15 cellular contexts compared by ENCODE assay signal in the genomic region with DNA sequence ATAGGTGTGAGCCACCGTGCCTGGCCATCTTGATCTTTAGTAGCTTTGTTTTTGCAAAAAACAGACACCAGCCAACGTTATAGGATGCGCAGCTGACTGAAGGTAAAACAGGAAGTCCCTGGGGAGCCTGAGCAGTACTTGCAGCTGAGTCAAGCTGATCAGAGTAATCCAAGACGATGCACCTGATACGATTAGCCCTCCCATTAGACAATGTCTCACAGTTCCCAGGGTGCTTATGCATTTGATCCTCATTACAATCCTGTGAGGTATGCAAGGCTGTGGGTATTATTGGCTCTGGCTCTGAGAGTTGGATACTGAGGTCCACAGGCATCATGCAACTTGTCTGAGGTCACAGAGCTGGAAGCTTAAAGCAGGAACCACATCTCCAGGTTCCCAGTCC. TPM values are rescaled to one million over a fixed set of nuclear protein-coding genes. Genes with fewer than 3 reads are reported as not detected.
DNase-seq lines count a peak whose midpoint lies in the region; ATAC-seq and TF ChIP-seq lines count a peak whose summit lies in the region.
"Had no signal": no experiment of that assay in that cellular context is flagged by ENCODE, and none has a peak within 500 bp of the region (broad histone marks: within the 10 kb centered on the region; RNA-seq: fewer than 3 reads in every experiment).

No MANE protein-coding gene starts in this region.

- no peaks in the 10 kb centered on the region for H3K9me2 ChIP-seq in GM23338 (ENCODE audit: insufficient read depth)

- no peaks in the 10 kb centered on the region for H3K79me2 ChIP-seq in GM23338 (replicated peaks; ENCODE audit: insufficient read depth)

- no peak overlapping the region for H3K27ac Mint-ChIP-seq in GM23338
- H3K27ac Mint-ChIP-seq: activated naive CD4-positive, alpha-beta T cell treated with anti-CD3 and anti-CD28 coated beads, Interleukin-2, amount 50 U/mL, for 72 hours; CD4-positive, alpha-beta memory T cell; HFFc6; stimulated activated memory B cell treated with anti-CD40 and anti-IgM and Interleukin-4, amounts not matched to agents 10 μg/mL and 1 μg/mL and 100 μg/mL, for 72 hours had no signal

- intact Hi-C loops in posterior cingulate gyrus (cut with DNase I) = no loop called here

- peaks cover 22% of the 10 kb centered on the region for H3F3A ChIP-seq in GM23338 (replicated peaks; ENCODE audit: low read depth)

- H3K36me3 ChIP-seq in GM23338 (ENCODE audit: insufficient read depth) = peaks cover 10% of the 10 kb centered on the region; the same call in 1 of the 2 replicates

- H3K27ac ChIP-seq in GM23338 (ENCODE audit: low read depth) = peak overlapping the region; percentile 45; the same call in 1 of the 2 replicates
- H3K27ac ChIP-seq: SK-N-MC had no signal

- peaks cover 16% of the 10 kb centered on the region for H3K36me3 Mint-ChIP-seq in GM23338 (ENCODE audit: low read depth)
- H3K36me3 Mint-ChIP-seq: activated naive CD4-positive, alpha-beta T cell treated with anti-CD3 and anti-CD28 coated beads, Interleukin-2, amount 50 U/mL, for 72 hours; CD4-positive, alpha-beta memory T cell; stimulated activated memory B cell treated with anti-CD40 and anti-IgM and Interleukin-4, amounts not matched to agents 10 μg/mL and 1 μg/mL and 100 μg/mL, for 72 hours had no signal

- DNase-seq in COLO668 (lab: John Stamatoyannopoulos, UW; ENCODE audit: unreplicated experiment) = peak; percentile 22
- no peak for DNase-seq in GM23338 (ENCODE audit: low spot score)
- DNase-seq in NCI-H2196 treated with DMSO at 0.1 percent for 48 hours (lab: John Stamatoyannopoulos, UW; ENCODE audit: unreplicated experiment) = peak; percentile 81
- DNase-seq in astrocyte of the hippocampus (ENCODE audit: low read depth, low spot score) = peak; percentile 64
- no peak for DNase-seq in left lobe of liver (ENCODE audit: low spot score)
- no peak for DNase-seq in posterior cingulate gyrus
- DNase-seq in LoVo (ENCODE audit: low spot score) = no peak
- DNase-seq: activated CD4-positive, alpha-beta T cell treated with anti-CD3 and anti-CD28 coated beads, Interleukin-2, amount 50 U/mL, for 4 hours; CD4-positive, alpha-beta memory T cell; HFFc6; MG63 had no signal

- no peak overlapping the region for H3K4me2 ChIP-seq in GM23338

- H3K4me3 ChIP-seq in GM23338 = no peak overlapping the region
- H3K4me3 ChIP-seq: MG63, SK-N-MC had no signal

- H2AFZ ChIP-seq in GM23338 = no peak overlapping the region

- no peaks in the 10 kb centered on the region for H3K27me3 ChIP-seq in GM23338 (ENCODE audit: insufficient read depth)
- H3K27me3 ChIP-seq: MG63 had no signal

- peaks cover 7% of the 10 kb centered on the region for H3K4me1 ChIP-seq in GM23338 (ENCODE audit: insufficient read depth)

- TF ChIP-seq CTCF in GM23338 (conservative IDR thresholded peaks at IDR 0.05; ENCODE audit: low read depth in 2 of 2) = no peak

- peaks cover 8% of the 10 kb centered on the region; the same call in 2 of the 3 replicates for H3K4me1 Mint-ChIP-seq in GM23338

- peaks cover 10% of the 10 kb centered on the region; the same call in 1 of the 2 replicates for H4K20me1 ChIP-seq in GM23338 (replicated peaks; ENCODE audit: insufficient read depth)

- H3K4me3 Mint-ChIP-seq in GM23338 = no peak overlapping the region
- H3K4me3 Mint-ChIP-seq: HFFc6; stimulated activated memory B cell treated with anti-CD40 and anti-IgM and Interleukin-4, amounts not matched to agents 10 μg/mL and 1 μg/mL and 100 μg/mL, for 72 hours had no signal

- H3K27me3 Mint-ChIP-seq in GM23338 (ENCODE audit: insufficient read depth, low read depth, poor library complexity) = peaks cover 12% of the 10 kb centered on the region

- ATAC-seq in GM23338 (peak; percentile 17), left lobe of liver (no peak), HG03097 (IDR thresholded peaks at IDR 0.05; ENCODE audit: low FRiP score, unreplicated experiment) (no peak)
- ATAC-seq: activated naive CD4-positive, alpha-beta T cell treated with anti-CD3 and anti-CD28 coated beads, Interleukin-2, amount 50 U/mL, for 72 hours; stimulated activated memory B cell treated with anti-CD40 and anti-IgM and Interleukin-4, amounts not matched to agents 10 μg/mL and 1 μg/mL and 100 μg/mL, for 72 hours had no signal

- no peaks in the 10 kb centered on the region for H3K9me3 Mint-ChIP-seq in GM23338
- H3K9me3 Mint-ChIP-seq: activated naive CD4-positive, alpha-beta T cell treated with anti-CD3 and anti-CD28 coated beads, Interleukin-2, amount 50 U/mL, for 72 hours; CD4-positive, alpha-beta memory T cell; HFFc6; stimulated activated memory B cell treated with anti-CD40 and anti-IgM and Interleukin-4, amounts not matched to agents 10 μg/mL and 1 μg/mL and 100 μg/mL, for 72 hours had no signal

TF ChIP-seq in GM23338, 12 proteins besides CTCF, POLR2A, EP300 and RAD21 (continues in another document):
- TF ChIP-seq EZH2 (IDR thresholded peaks at IDR 0.05; ENCODE audit: low read depth, unreplicated experiment) (no peak), ZNF114 (CRISPR knock-in tag; IDR thresholded peaks at IDR 0.05) (no peak), ZNF331 (CRISPR knock-in tag; IDR thresholded peaks at IDR 0.05; ENCODE audit: low read depth) (no peak), JUNB (IDR thresholded peaks at IDR 0.05; ENCODE audit: unreplicated experiment) (no peak), CREB1 (CRISPR knock-in tag; IDR thresholded peaks at IDR 0.05; ENCODE audit: low read depth) (no peak), STAT1 (IDR thresholded peaks at IDR 0.05; ENCODE audit: unreplicated experiment) (no peak), EZH2phosphoT487 (IDR thresholded peaks at IDR 0.05; ENCODE audit: unreplicated experiment) (no peak), NANOG (IDR thresholded peaks at IDR 0.05; ENCODE audit: borderline replicate concordance) (no peak), POLR2AphosphoS5 (IDR thresholded peaks at IDR 0.05; ENCODE audit: low read depth) (no peak)
- TF ChIP-seq, protein P1, sequence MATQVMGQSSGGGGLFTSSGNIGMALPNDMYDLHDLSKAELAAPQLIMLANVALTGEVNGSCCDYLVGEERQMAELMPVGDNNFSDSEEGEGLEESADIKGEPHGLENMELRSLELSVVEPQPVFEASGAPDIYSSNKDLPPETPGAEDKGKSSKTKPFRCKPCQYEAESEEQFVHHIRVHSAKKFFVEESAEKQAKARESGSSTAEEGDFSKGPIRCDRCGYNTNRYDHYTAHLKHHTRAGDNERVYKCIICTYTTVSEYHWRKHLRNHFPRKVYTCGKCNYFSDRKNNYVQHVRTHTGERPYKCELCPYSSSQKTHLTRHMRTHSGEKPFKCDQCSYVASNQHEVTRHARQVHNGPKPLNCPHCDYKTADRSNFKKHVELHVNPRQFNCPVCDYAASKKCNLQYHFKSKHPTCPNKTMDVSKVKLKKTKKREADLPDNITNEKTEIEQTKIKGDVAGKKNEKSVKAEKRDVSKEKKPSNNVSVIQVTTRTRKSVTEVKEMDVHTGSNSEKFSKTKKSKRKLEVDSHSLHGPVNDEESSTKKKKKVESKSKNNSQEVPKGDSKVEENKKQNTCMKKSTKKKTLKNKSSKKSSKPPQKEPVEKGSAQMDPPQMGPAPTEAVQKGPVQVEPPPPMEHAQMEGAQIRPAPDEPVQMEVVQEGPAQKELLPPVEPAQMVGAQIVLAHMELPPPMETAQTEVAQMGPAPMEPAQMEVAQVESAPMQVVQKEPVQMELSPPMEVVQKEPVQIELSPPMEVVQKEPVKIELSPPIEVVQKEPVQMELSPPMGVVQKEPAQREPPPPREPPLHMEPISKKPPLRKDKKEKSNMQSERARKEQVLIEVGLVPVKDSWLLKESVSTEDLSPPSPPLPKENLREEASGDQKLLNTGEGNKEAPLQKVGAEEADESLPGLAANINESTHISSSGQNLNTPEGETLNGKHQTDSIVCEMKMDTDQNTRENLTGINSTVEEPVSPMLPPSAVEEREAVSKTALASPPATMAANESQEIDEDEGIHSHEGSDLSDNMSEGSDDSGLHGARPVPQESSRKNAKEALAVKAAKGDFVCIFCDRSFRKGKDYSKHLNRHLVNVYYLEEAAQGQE (IDR thresholded peaks at IDR 0.05; ENCODE audit: unreplicated experiment) = no peak
- TF ChIP-seq, protein P2, sequence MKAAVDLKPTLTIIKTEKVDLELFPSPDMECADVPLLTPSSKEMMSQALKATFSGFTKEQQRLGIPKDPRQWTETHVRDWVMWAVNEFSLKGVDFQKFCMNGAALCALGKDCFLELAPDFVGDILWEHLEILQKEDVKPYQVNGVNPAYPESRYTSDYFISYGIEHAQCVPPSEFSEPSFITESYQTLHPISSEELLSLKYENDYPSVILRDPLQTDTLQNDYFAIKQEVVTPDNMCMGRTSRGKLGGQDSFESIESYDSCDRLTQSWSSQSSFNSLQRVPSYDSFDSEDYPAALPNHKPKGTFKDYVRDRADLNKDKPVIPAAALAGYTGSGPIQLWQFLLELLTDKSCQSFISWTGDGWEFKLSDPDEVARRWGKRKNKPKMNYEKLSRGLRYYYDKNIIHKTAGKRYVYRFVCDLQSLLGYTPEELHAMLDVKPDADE (IDR thresholded peaks at IDR 0.05) = no peak

RNA-seq across cellular contexts. Expression of gene KRT18, which starts 8.1 kb away (rescaled TPM):
- total RNA-seq in GM23338 (2014; rRNA removed; shearing (Covaris generic)) = 537 and 552 TPM in 2 replicates
- 1,013 and 1,049 TPM in 2 replicates for polyA plus RNA-seq in GM23338 (2016; fragmentation: Nextera tagmentation; extraction: Ambion mirVana)
- 194 TPM for total RNA-seq in left lobe of liver

RNA-seq across cellular contexts. Expression of gene EIF4B, which starts 49.3 kb away (rescaled TPM):
- 564 and 584 TPM in 2 replicates for total RNA-seq in GM23338 (2014; rRNA removed; shearing (Covaris generic))
- polyA plus RNA-seq in GM23338 (2016; fragmentation: Nextera tagmentation; extraction: Ambion mirVana) = 130 and 141 TPM in 2 replicates
- 184 TPM for total RNA-seq in left lobe of liver

RNA-seq across cellular contexts. Expression of gene KRT8, which starts 52.1 kb away (rescaled TPM):
- total RNA-seq in GM23338 (2014; rRNA removed; shearing (Covaris generic)) = 250 and 264 TPM in 2 replicates
- polyA plus RNA-seq in GM23338 (2016; fragmentation: Nextera tagmentation; extraction: Ambion mirVana) = 322 and 338 TPM in 2 replicates
- 235 TPM for total RNA-seq in left lobe of liver

Comparison
In these comparisons a context has a peak if more than half of its experiments do, and no peak if none do; other contexts are left out.
1. DNase-seq: peak in COLO668 (single experiment), NCI-H2196 treated with DMSO at 0.1 percent for 48 hours (single experiment) and astrocyte of the hippocampus (single experiment); none in GM23338 (single experiment), left lobe of liver (single experiment), posterior cingulate gyrus (0 of 10) and LoVo (single experiment).